ENCODE assay signal across 8 cellular contexts in the genomic region with DNA sequence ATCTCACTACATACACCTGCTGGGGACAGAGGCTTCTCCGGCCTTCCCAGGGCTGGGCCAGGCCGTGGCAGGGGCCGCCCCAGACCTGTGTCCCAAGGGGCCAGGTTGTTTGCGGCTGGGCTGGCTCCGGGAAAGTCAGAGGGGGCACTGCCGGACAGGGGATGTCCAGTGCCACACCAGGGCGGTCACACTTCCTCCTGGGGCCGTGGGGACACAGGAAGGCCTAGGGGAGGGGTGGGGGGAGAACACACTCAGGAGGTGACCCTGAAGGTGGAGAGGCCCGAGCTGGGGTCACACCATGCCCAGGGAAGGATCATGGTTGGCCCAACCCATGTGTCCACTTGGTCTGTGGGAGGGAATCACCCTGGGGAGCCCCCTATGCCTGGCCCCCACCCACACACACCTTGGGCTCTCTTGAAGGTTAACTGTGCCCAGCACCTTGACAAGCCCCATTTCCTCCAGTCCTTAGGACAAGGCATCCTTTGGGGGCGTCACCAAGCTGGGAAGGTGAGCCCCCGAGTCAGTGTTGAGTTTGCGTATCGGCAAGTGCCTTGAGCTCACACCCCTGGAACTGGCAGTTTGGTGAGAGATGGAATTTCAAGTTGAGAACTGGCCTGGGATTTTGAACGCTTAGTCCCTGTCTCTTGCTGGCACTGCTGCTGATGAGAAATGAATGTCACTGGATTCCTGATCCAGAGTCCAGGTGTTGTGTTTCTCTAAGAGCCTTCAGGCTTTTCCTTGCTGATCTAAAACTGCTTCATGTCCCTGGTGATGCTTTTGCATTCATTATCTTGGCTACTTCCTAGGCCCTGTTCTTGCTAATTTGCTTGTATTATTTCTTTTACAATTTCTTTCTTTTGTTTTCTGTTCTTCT. TPM values are rescaled to one million over a fixed set of nuclear protein-coding genes. Genes with fewer than 3 reads are reported as not detected.
DNase-seq lines count a peak whose midpoint lies in the region; ATAC-seq and TF ChIP-seq lines count a peak whose summit lies in the region.

No MANE protein-coding gene starts in this region.

- no CpG with 5 or more reads among the region's 14 CpGs for WGBS in H9 (ENCODE audit: extremely low coverage, insufficient read length, low lambda C conversion rate)

- H4K91ac ChIP-seq in H9 (ENCODE audit: insufficient read length, low read depth, low read length): no peak overlapping the region

- H3K4me1 Mint-ChIP-seq in CD4-positive, CD25-positive, alpha-beta regulatory T cell: peaks cover 0 to 27% (median 10%) of the 10 kb centered on the region in 4 donors
- H3K4me1 Mint-ChIP-seq in H9 (peaks cover 20 to 30% of the 10 kb centered on the region in 2 experiments), brain (peaks cover 62% of the 10 kb centered on the region), naive B cell (peaks cover 12 to 44% (median 41%) of the 10 kb centered on the region in 3 donors)

- peak overlapping the region; percentile 35 for H3K4me2 ChIP-seq in H9 (ENCODE audit: insufficient read depth, insufficient read length, low read length)

- no peak overlapping the region for H3K18ac ChIP-seq in H9 (ENCODE audit: insufficient read length, low read depth, low read length)

- H2BK5ac ChIP-seq in H9 (ENCODE audit: insufficient read length, low read length): no peak overlapping the region

- no peaks in the 10 kb centered on the region for H3K36me3 ChIP-seq in CD4-positive, CD25-positive, alpha-beta regulatory T cell (ENCODE audit: control insufficient read depth, insufficient read depth, low read length)

- no peak overlapping the region for H4K8ac ChIP-seq in H9 (replicated peaks; ENCODE audit: insufficient read length, low read depth, low read length)

- no peak overlapping the region for H3K56ac ChIP-seq in H9 (ENCODE audit: insufficient read length, low read depth, low read length)

- no peak overlapping the region for H3K27ac Mint-ChIP-seq in CD4-positive, CD25-positive, alpha-beta regulatory T cell
- H3K27ac Mint-ChIP-seq in H9 (no peak overlapping the region), brain (peak overlapping the region in 4 of 5 experiments; percentile 1 to 79 (median 55)), naive B cell (peak overlapping the region in 3 of 6 donors; percentile 10 to 82 (median 52))

- no peak overlapping the region for H2BK120ac ChIP-seq in H9 (ENCODE audit: low read depth, low read length, poor library complexity, severe bottlenecking)

- H3K27me3 Mint-ChIP-seq in CD4-positive, CD25-positive, alpha-beta regulatory T cell: peaks cover 14% of the 10 kb centered on the region
- H3K27me3 Mint-ChIP-seq in H9 (ENCODE audit: low read depth) (peaks cover 53% of the 10 kb centered on the region), brain (peaks cover 20% of the 10 kb centered on the region), naive B cell (no peaks in the 10 kb centered on the region)

- no peaks in the 10 kb centered on the region for H3K9me3 Mint-ChIP-seq in CD4-positive, CD25-positive, alpha-beta regulatory T cell
- H3K9me3 Mint-ChIP-seq in H9 (no peaks in the 10 kb centered on the region), brain (no peaks in the 10 kb centered on the region), naive B cell (no peaks in the 10 kb centered on the region)

- H3K4ac ChIP-seq in H9 (ENCODE audit: low read depth, low read length): no peak overlapping the region

- TF ChIP-seq CTCF in H9 (conservative IDR thresholded peaks at IDR 0.05): no peak
- TF ChIP-seq CTCF in brain (conservative IDR thresholded peaks at IDR 0.05): no peak

- peaks cover 44% of the 10 kb centered on the region for H3K4me1 ChIP-seq in CD4-positive, CD25-positive, alpha-beta regulatory T cell (ENCODE audit: control insufficient read depth, insufficient read depth, low read length, poor library complexity, severe bottlenecking)
- H3K4me1 ChIP-seq in H9 (ENCODE audit: insufficient read depth, low read length): peaks cover 4% of the 10 kb centered on the region; the same call in 1 of the 2 replicates

- no peaks in the 10 kb centered on the region for H3K9me3 ChIP-seq in CD4-positive, CD25-positive, alpha-beta regulatory T cell (ENCODE audit: control insufficient read depth in 2 of 2, low read length in 2 of 2)
- no peaks in the 10 kb centered on the region for H3K9me3 ChIP-seq in H9 (ENCODE audit: control insufficient read depth, low read depth, low read length)

- ATAC-seq in CD4-positive, CD25-positive, alpha-beta regulatory T cell (ENCODE audit: low read depth in 2 of 2): no peak
- ATAC-seq in naive B cell (ENCODE audit: low read depth in 2 of 2) (no peak), GM21576 (IDR thresholded peaks at IDR 0.05; ENCODE audit: unreplicated experiment) (no peak), GM19463 (IDR thresholded peaks at IDR 0.05; ENCODE audit: unreplicated experiment) (no peak)

- no peaks in the 10 kb centered on the region for H4K20me1 ChIP-seq in H9 (ENCODE audit: control insufficient read depth, insufficient read depth, insufficient read length)

- no peaks in the 10 kb centered on the region for H3K27me3 ChIP-seq in CD4-positive, CD25-positive, alpha-beta regulatory T cell (ENCODE audit: control insufficient read depth, insufficient read depth, low read length)
- H3K27me3 ChIP-seq in H9 (ENCODE audit: insufficient read depth, low read length): no peaks in the 10 kb centered on the region; the same call in 1 of the 2 replicates

- no peak overlapping the region for H4K5ac ChIP-seq in H9 (ENCODE audit: insufficient read length, low read depth, low read length)

- in situ Hi-C loops in ACHN (cut with HindIII; ENCODE audit: low pct_ligation_motif_present, low pct_unique_long_range_greater_than_20kb, low sequenced_read_pairs): no loop called here

- peaks cover 17% of the 10 kb centered on the region for H3K23me2 ChIP-seq in H9 (ENCODE audit: insufficient read length, low read depth, low read length, poor library complexity, severe bottlenecking)

- H2AK5ac ChIP-seq in H9 (ENCODE audit: insufficient read length, low read length): no peak overlapping the region

- no peak overlapping the region for H3K9ac ChIP-seq in H9 (ENCODE audit: extremely low read depth, insufficient read length, low read length)

- H3K4me3 Mint-ChIP-seq in CD4-positive, CD25-positive, alpha-beta regulatory T cell: peak overlapping the region in 3 of 4 donors; percentile 53 to 88 (median 60)
- H3K4me3 Mint-ChIP-seq in H9: peak overlapping the region; percentile 22 to 70; a peak in 3 of 5 replicates
- H3K4me3 Mint-ChIP-seq in brain: peak overlapping the region in 4 of 5 experiments; percentile 37 to 73 (median 61)
- peak overlapping the region; percentile 25 to 96 (median 76) for H3K4me3 Mint-ChIP-seq in naive B cell

- H2BK12ac ChIP-seq in H9 (ENCODE audit: insufficient read length, low read depth, low read length): no peak overlapping the region

- no peak for DNase-seq in CD4-positive, CD25-positive, alpha-beta regulatory T cell
- DNase-seq in H9 (no peak), naive B cell (no peak), SK-N-DZ (ENCODE audit: low spot score) (no peak), ACHN (no peak)

- peaks cover 2% of the 10 kb centered on the region for H3K79me1 ChIP-seq in H9 (ENCODE audit: insufficient read depth, low read depth, low read length, poor library complexity, severe bottlenecking)

- no peaks in the 10 kb centered on the region for H3K36me3 Mint-ChIP-seq in CD4-positive, CD25-positive, alpha-beta regulatory T cell
- H3K36me3 Mint-ChIP-seq in H9 (ENCODE audit: insufficient read depth in 1 of 3, low read depth in 3 of 3) (peaks cover 0 to 5% (median 0%) of the 10 kb centered on the region in 3 experiments; a peak in 1 of 7 replicates), brain (no peaks in the 10 kb centered on the region), naive B cell (no peaks in the 10 kb centered on the region)

- H3K14ac ChIP-seq in H9 (ENCODE audit: insufficient read depth, low read length): no peak overlapping the region; the same call in 1 of the 2 replicates

- no peak overlapping the region for H3K27ac ChIP-seq in CD4-positive, CD25-positive, alpha-beta regulatory T cell (ENCODE audit: insufficient read depth, low read length, poor library complexity, severe bottlenecking)
- H3K27ac ChIP-seq in H9 (ENCODE audit: insufficient read length, low read depth, low read length): no peak overlapping the region

- no peak overlapping the region for H2BK20ac ChIP-seq in H9 (ENCODE audit: low read depth, low read length, poor library complexity, severe bottlenecking)

- H2BK15ac ChIP-seq in H9 (ENCODE audit: low read depth, low read length): no peak overlapping the region

- no peak overlapping the region for H3K4me3 ChIP-seq in CD4-positive, CD25-positive, alpha-beta regulatory T cell (ENCODE audit: low read depth, low read length)

- no peak overlapping the region for H3T11ph ChIP-seq in H9 (ENCODE audit: low read length)

- H2AFZ ChIP-seq in H9 (ENCODE audit: low read length): no peak overlapping the region

- peaks cover 7% of the 10 kb centered on the region; the same call in 1 of the 2 replicates for H3K79me2 ChIP-seq in H9 (ENCODE audit: insufficient read depth, low read length)

- no peak overlapping the region for H3K23ac ChIP-seq in H9 (ENCODE audit: insufficient read length, low read depth, low read length)

RNA-seq across cellular contexts. Expression of gene ACTG1, which starts 7.7 kb away (rescaled TPM):
- total RNA-seq in CD4-positive, CD25-positive, alpha-beta regulatory T cell: 1,684 TPM
- polyA plus RNA-seq in CD4-positive, CD25-positive, alpha-beta regulatory T cell: 1,000 to 10,000 TPM; 1,881 to 2,724 (median 2,486) TPM
- 4,136 and 4,160 TPM in 2 replicates for total RNA-seq in H9 (2021)
- polyA plus RNA-seq in brain (ENCODE audit: insufficient read depth, low read depth, low replicate concordance) (5,204 TPM), naive B cell (ENCODE audit: low read depth in 6 of 6) (1,000 to 10,000 TPM in 1 of 6 donors, 100 to 1,000 TPM in 5; 664 to 1,094 (median 872) TPM)
- polyA plus RNA-seq in SK-N-DZ (2014; cell fraction: cytosol; rRNA removed): 2,351 and 2,595 TPM in 2 replicates
- polyA plus RNA-seq in SK-N-DZ (2014; cell fraction: nucleus; rRNA removed): 1,254 and 2,322 TPM in 2 replicates

RNA-seq across cellular contexts. Expression of gene FSCN2, which starts 7.9 kb away (rescaled TPM):
- 0.74 TPM for total RNA-seq in CD4-positive, CD25-positive, alpha-beta regulatory T cell
- polyA plus RNA-seq in CD4-positive, CD25-positive, alpha-beta regulatory T cell: under 1 TPM in 1 of 4 donors, not detected in 3; 0.17 TPM
- total RNA-seq in H9 (2021): 1.0 and 1.6 TPM in 2 replicates
- polyA plus RNA-seq in brain (ENCODE audit: insufficient read depth, low read depth, low replicate concordance): 1.3 TPM
- under 1 TPM in 5 of 6 donors, not detected in 1; 0.17 to 0.59 (median 0.39) TPM for polyA plus RNA-seq in naive B cell (ENCODE audit: low read depth in 6 of 6)
- polyA plus RNA-seq in SK-N-DZ (2014; cell fraction: cytosol; rRNA removed): 0.13 TPM in 1 of 2 replicates, not detected in the other
- 0.52 TPM in 1 of 2 replicates, not detected in the other for polyA plus RNA-seq in SK-N-DZ (2014; cell fraction: nucleus; rRNA removed)

RNA-seq across cellular contexts. Expression of gene FAAP100, which starts 31.9 kb away (rescaled TPM):
- total RNA-seq in CD4-positive, CD25-positive, alpha-beta regulatory T cell: 28.1 TPM
- 10 to 100 TPM in 2 of 4 donors, 1 to 10 TPM in 2; 8.2 to 13.0 (median 10.4) TPM for polyA plus RNA-seq in CD4-positive, CD25-positive, alpha-beta regulatory T cell
- 54.0 and 54.8 TPM in 2 replicates for total RNA-seq in H9 (2021)
- polyA plus RNA-seq in brain (ENCODE audit: insufficient read depth, low read depth, low replicate concordance) (25.8 TPM), naive B cell (ENCODE audit: low read depth in 6 of 6) (10 to 100 TPM; 12.5 to 31.2 (median 15.1) TPM)
- 40.2 and 49.0 TPM in 2 replicates for polyA plus RNA-seq in SK-N-DZ (2014; cell fraction: cytosol; rRNA removed)
- polyA plus RNA-seq in SK-N-DZ (2014; cell fraction: nucleus; rRNA removed): 85.2 and 88.2 TPM in 2 replicates

Comparison
In these comparisons a context has a peak if more than half of its experiments do, and no peak if none do; other contexts are left out.
1. H3K27ac Mint-ChIP-seq: peak in brain (4 of 5); none in CD4-positive, CD25-positive, alpha-beta regulatory T cell (0 of 3) and H9 (0 of 3).
2. Peak in every context shown above with its lines, with median percentiles within 50 percentile points of each other: H3K4me3 Mint-ChIP-seq.